Comparison of ENCODE assay signal across 1 cellular context in genomic region chr22:37544955-37545702, GRCh38.
TF ChIP-seq lines count a peak whose summit lies in the region.

No MANE protein-coding gene starts in this region.

TF ChIP-seq in K562, 482 proteins besides CTCF, POLR2A, EP300 and RAD21 (continued from another document):
- TF ChIP-seq RREB1 (CRISPR knock-in tag; IDR thresholded peaks at IDR 0.05), result no peak
- TF ChIP-seq ZKSCAN3 (CRISPR knock-in tag; IDR thresholded peaks at IDR 0.05), result no peak
- no peak for TF ChIP-seq CREB3L1 (IDR thresholded peaks at IDR 0.05; ENCODE audit: borderline replicate concordance, low read depth)
- no peak for TF ChIP-seq KDM2B (CRISPR knock-in tag; IDR thresholded peaks at IDR 0.05)
- no peak for TF ChIP-seq SRF (CRISPR knock-in tag; IDR thresholded peaks at IDR 0.05)
- 0 out of 2 replicates have a peak, but pooled peaks have one; percentile 17 for TF ChIP-seq ESRRA (IDR thresholded peaks at IDR 0.05; ENCODE audit: borderline replicate concordance, low read depth)
- TF ChIP-seq CREBBP (IDR thresholded peaks at IDR 0.05; ENCODE audit: low read depth, low read length), result no peak
- TF ChIP-seq NFE2 (IDR thresholded peaks at IDR 0.05; ENCODE audit: low read depth), result no peak
- no peak for TF ChIP-seq MXD1 (CRISPR knock-in tag; IDR thresholded peaks at IDR 0.05; ENCODE audit: borderline replicate concordance, poor library complexity, severe bottlenecking)
- TF ChIP-seq ZNF512 (tag; IDR thresholded peaks at IDR 0.05), result no peak
- no peak for TF ChIP-seq CLOCK (CRISPR knock-in tag; IDR thresholded peaks at IDR 0.05; ENCODE audit: borderline replicate concordance)
- peak; percentile 81; the same call in 1 of the 2 replicates for TF ChIP-seq ATF2 (CRISPR knock-in tag; IDR thresholded peaks at IDR 0.05)
- no peak for TF ChIP-seq TSC22D4 (tag; IDR thresholded peaks at IDR 0.05)
- no peak for TF ChIP-seq MED1 (CRISPR knock-in tag; IDR thresholded peaks at IDR 0.05; ENCODE audit: borderline replicate concordance)
- no peak for TF ChIP-seq ZNF133 (CRISPR knock-in tag; IDR thresholded peaks at IDR 0.05)
- peak; percentile 97 for TF ChIP-seq ATF7 (IDR thresholded peaks at IDR 0.05)
- 0 out of 2 replicates have a peak, but pooled peaks have one; percentile 10 for TF ChIP-seq TFAP4 (CRISPR knock-in tag; IDR thresholded peaks at IDR 0.05; ENCODE audit: borderline replicate concordance)
- no peak for TF ChIP-seq TEAD4 (IDR thresholded peaks at IDR 0.05; ENCODE audit: low read length)
- no peak for TF ChIP-seq TEAD4 (CRISPR knock-in tag; IDR thresholded peaks at IDR 0.05; ENCODE audit: borderline replicate concordance)
- TF ChIP-seq SMARCA4 (IDR thresholded peaks at IDR 0.05), result peak; percentile 24; the same call in 1 of the 2 replicates
- TF ChIP-seq GTF2A2 (tag; IDR thresholded peaks at IDR 0.05), result no peak
- no peak for TF ChIP-seq TRIM28 (IDR thresholded peaks at IDR 0.05)
- no peak for TF ChIP-seq EHMT2 (IDR thresholded peaks at IDR 0.05)
- no peak for TF ChIP-seq CXXC5 (CRISPR knock-in tag; IDR thresholded peaks at IDR 0.05)
- TF ChIP-seq ZNF584 (CRISPR knock-in tag; IDR thresholded peaks at IDR 0.05; ENCODE audit: low read depth), result no peak
- TF ChIP-seq HDGF (IDR thresholded peaks at IDR 0.05), result peak; percentile 83
- TF ChIP-seq KHSRP (IDR thresholded peaks at IDR 0.05), result no peak
- TF ChIP-seq ZBTB43 (CRISPR knock-in tag; IDR thresholded peaks at IDR 0.05), result no peak
